1 cellular context compared by ENCODE assay signal in the genomic region with DNA sequence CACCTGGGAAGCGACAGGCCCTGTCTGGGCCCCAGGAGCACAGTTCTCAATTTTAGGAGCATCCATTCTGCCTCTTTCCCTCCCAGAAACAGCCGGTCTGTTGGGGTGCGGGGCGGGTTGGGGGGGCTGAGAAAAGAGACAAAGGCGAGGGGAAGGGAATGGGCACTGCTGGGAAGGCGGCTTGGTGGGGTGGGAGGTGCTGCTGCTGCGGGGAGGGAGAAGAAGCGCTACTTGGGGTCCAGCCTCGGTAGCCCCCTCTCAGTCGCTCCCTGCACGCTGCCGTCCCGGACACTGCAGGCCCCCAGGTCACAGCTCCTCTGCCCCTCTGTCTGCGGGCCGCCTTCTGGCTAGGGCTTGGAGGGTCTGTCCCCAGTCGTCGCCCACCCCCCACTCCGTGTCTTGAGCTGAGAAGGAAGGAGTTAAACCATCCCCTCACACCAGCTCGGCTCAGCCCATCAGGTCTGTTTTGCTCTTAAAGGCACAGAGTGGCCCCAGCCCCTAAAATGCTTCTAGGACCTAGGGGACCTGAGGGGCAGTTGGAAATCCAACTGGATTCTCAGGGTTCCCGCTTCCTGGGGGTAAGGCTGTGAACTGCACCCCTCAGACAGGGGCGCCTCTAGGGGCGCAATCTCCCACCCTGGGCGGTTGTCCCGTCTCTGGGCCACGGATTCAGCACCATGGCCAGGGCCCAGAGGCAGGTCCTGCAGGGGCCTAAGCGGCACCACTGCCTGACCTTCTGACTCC.
A peak's percentile ranks its signal among the peaks of the same experiment; 100 is the strongest.
TF ChIP-seq lines count a peak whose summit lies in the region.

No MANE protein-coding gene starts in this region.

TF ChIP-seq in K562, 482 proteins besides CTCF, POLR2A, EP300 and RAD21 (continued from another document and continues in another):
- TF ChIP-seq, protein P1, sequence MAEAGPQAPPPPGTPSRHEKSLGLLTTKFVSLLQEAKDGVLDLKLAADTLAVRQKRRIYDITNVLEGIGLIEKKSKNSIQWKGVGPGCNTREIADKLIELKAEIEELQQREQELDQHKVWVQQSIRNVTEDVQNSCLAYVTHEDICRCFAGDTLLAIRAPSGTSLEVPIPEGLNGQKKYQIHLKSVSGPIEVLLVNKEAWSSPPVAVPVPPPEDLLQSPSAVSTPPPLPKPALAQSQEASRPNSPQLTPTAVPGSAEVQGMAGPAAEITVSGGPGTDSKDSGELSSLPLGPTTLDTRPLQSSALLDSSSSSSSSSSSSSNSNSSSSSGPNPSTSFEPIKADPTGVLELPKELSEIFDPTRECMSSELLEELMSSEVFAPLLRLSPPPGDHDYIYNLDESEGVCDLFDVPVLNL (CRISPR knock-in tag; IDR thresholded peaks at IDR 0.05; ENCODE audit: low read depth) = 0 out of 2 replicates have a peak, but pooled peaks have one; percentile 58
- TF ChIP-seq WHSC1 (IDR thresholded peaks at IDR 0.05; ENCODE audit: low read length) (no peak), BCOR (IDR thresholded peaks at IDR 0.05) (no peak), ESRRB (CRISPR knock-in tag; IDR thresholded peaks at IDR 0.05; ENCODE audit: borderline replicate concordance) (no peak), FOXA3 (CRISPR knock-in tag; conservative IDR thresholded peaks at IDR 0.05 in 1 of 2, IDR thresholded peaks at IDR 0.05 in 1 of 2) (0 out of 4 replicates have a peak, but pooled peaks of 1 of the 2 experiments have one; percentile 19), THRAP3 (IDR thresholded peaks at IDR 0.05; ENCODE audit: borderline replicate concordance) (no peak), NR3C1 (CRISPR knock-in tag; IDR thresholded peaks at IDR 0.05) (0 out of 2 replicates have a peak, but pooled peaks have one; percentile 45), LCOR (CRISPR knock-in tag; IDR thresholded peaks at IDR 0.05) (peak; percentile 72; the same call in 1 of the 2 replicates), SMC3 (conservative IDR thresholded peaks at IDR 0.05; ENCODE audit: insufficient read depth, low read depth, low read length) (0 out of 2 replicates have a peak, but pooled peaks have one; percentile 15), CBX2 (IDR thresholded peaks at IDR 0.05; ENCODE audit: insufficient read depth, low read length, poor library complexity, severe bottlenecking) (no peak), GABPB1 (CRISPR knock-in tag; IDR thresholded peaks at IDR 0.05) (peak; percentile 43; the same call in 1 of the 2 replicates), PHB (CRISPR knock-in tag; IDR thresholded peaks at IDR 0.05) (no peak), ZC3H4 (CRISPR knock-in tag; IDR thresholded peaks at IDR 0.05; ENCODE audit: borderline replicate concordance) (no peak), RCOR1 (IDR thresholded peaks at IDR 0.05; ENCODE audit: borderline replicate concordance in 1 of 2, low read depth in 2 of 2, low read length in 2 of 2) (peak in 1 of 2 experiments; percentile 67; a peak in 2 of 4 replicates), FOXJ3 (CRISPR knock-in tag; IDR thresholded peaks at IDR 0.05) (no peak), CHD2 (IDR thresholded peaks at IDR 0.05; ENCODE audit: low read depth, low read length) (no peak), ZBTB7A (IDR thresholded peaks at IDR 0.05; ENCODE audit: borderline replicate concordance, control insufficient read depth, low read depth, low read length) (peak; percentile 73), TEAD1 (CRISPR knock-in tag; IDR thresholded peaks at IDR 0.05) (peak in 1 of 2 experiments; percentile 68; a peak in 1 of 4 replicates), GATA2 (CRISPR knock-in tag; IDR thresholded peaks at IDR 0.05) (no peak), EHMT2 (IDR thresholded peaks at IDR 0.05) (peak; percentile 97), SRF (CRISPR knock-in tag; IDR thresholded peaks at IDR 0.05) (0 out of 4 replicates have a peak, but pooled peaks of 1 of the 2 experiments have one; percentile 29), PURB (CRISPR knock-in tag; IDR thresholded peaks at IDR 0.05; ENCODE audit: low read depth) (no peak), SAFB (IDR thresholded peaks at IDR 0.05; ENCODE audit: borderline replicate concordance, low read depth, low read length) (no peak), ZNF717 (CRISPR knock-in tag; IDR thresholded peaks at IDR 0.05) (no peak), ZNF707 (CRISPR knock-in tag; conservative IDR thresholded peaks at IDR 0.05) (no peak), PRMT5 (CRISPR knock-in tag; IDR thresholded peaks at IDR 0.05) (peak; percentile 85), E2F3 (CRISPR knock-in tag; IDR thresholded peaks at IDR 0.05) (no peak), ZNF140 (CRISPR knock-in tag; IDR thresholded peaks at IDR 0.05) (no peak), ZNF263 (CRISPR knock-in tag; IDR thresholded peaks at IDR 0.05; ENCODE audit: borderline replicate concordance) (0 out of 2 replicates have a peak, but pooled peaks have one; percentile 39), CAMTA2 (CRISPR knock-in tag; conservative IDR thresholded peaks at IDR 0.05) (no peak), RBBP5 (IDR thresholded peaks at IDR 0.05; ENCODE audit: borderline replicate concordance, insufficient read depth, low read length, poor library complexity, severe bottlenecking) (no peak), ARHGAP35 (IDR thresholded peaks at IDR 0.05; ENCODE audit: partially characterized antibody) (no peak), ASH1L (IDR thresholded peaks at IDR 0.05; ENCODE audit: borderline replicate concordance, low read depth, partially characterized antibody) (no peak), EGR1 (conservative IDR thresholded peaks at IDR 0.05) (no peak), RB1 (IDR thresholded peaks at IDR 0.05; ENCODE audit: low read depth) (peak; percentile 37; the same call in 1 of the 2 replicates), PCBP1 (IDR thresholded peaks at IDR 0.05; ENCODE audit: low read depth, low read length, poor library complexity, severe bottlenecking) (no peak), NR2C2 (CRISPR knock-in tag; IDR thresholded peaks at IDR 0.05) (peak; percentile 41; the same call in 1 of the 2 replicates), NR2C2 (tag; IDR thresholded peaks at IDR 0.05) (no peak), XRCC3 (IDR thresholded peaks at IDR 0.05) (no peak), TAF9B (IDR thresholded peaks at IDR 0.05; ENCODE audit: partially characterized antibody) (no peak)
- TF ChIP-seq, protein P2, sequence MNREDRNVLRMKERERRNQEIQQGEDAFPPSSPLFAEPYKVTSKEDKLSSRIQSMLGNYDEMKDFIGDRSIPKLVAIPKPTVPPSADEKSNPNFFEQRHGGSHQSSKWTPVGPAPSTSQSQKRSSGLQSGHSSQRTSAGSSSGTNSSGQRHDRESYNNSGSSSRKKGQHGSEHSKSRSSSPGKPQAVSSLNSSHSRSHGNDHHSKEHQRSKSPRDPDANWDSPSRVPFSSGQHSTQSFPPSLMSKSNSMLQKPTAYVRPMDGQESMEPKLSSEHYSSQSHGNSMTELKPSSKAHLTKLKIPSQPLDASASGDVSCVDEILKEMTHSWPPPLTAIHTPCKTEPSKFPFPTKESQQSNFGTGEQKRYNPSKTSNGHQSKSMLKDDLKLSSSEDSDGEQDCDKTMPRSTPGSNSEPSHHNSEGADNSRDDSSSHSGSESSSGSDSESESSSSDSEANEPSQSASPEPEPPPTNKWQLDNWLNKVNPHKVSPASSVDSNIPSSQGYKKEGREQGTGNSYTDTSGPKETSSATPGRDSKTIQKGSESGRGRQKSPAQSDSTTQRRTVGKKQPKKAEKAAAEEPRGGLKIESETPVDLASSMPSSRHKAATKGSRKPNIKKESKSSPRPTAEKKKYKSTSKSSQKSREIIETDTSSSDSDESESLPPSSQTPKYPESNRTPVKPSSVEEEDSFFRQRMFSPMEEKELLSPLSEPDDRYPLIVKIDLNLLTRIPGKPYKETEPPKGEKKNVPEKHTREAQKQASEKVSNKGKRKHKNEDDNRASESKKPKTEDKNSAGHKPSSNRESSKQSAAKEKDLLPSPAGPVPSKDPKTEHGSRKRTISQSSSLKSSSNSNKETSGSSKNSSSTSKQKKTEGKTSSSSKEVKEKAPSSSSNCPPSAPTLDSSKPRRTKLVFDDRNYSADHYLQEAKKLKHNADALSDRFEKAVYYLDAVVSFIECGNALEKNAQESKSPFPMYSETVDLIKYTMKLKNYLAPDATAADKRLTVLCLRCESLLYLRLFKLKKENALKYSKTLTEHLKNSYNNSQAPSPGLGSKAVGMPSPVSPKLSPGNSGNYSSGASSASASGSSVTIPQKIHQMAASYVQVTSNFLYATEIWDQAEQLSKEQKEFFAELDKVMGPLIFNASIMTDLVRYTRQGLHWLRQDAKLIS (CRISPR knock-in tag; IDR thresholded peaks at IDR 0.05) = peak; percentile 36; the same call in 1 of the 2 replicates
- TF ChIP-seq, protein P3, sequence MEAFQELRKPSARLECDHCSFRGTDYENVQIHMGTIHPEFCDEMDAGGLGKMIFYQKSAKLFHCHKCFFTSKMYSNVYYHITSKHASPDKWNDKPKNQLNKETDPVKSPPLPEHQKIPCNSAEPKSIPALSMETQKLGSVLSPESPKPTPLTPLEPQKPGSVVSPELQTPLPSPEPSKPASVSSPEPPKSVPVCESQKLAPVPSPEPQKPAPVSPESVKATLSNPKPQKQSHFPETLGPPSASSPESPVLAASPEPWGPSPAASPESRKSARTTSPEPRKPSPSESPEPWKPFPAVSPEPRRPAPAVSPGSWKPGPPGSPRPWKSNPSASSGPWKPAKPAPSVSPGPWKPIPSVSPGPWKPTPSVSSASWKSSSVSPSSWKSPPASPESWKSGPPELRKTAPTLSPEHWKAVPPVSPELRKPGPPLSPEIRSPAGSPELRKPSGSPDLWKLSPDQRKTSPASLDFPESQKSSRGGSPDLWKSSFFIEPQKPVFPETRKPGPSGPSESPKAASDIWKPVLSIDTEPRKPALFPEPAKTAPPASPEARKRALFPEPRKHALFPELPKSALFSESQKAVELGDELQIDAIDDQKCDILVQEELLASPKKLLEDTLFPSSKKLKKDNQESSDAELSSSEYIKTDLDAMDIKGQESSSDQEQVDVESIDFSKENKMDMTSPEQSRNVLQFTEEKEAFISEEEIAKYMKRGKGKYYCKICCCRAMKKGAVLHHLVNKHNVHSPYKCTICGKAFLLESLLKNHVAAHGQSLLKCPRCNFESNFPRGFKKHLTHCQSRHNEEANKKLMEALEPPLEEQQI (IDR thresholded peaks at IDR 0.05) = peak; percentile 58; the same call in 1 of the 2 replicates
- TF ChIP-seq, protein P4, sequence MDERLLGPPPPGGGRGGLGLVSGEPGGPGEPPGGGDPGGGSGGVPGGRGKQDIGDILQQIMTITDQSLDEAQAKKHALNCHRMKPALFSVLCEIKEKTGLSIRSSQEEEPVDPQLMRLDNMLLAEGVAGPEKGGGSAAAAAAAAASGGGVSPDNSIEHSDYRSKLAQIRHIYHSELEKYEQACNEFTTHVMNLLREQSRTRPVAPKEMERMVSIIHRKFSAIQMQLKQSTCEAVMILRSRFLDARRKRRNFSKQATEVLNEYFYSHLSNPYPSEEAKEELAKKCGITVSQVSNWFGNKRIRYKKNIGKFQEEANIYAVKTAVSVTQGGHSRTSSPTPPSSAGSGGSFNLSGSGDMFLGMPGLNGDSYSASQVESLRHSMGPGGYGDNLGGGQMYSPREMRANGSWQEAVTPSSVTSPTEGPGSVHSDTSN (CRISPR knock-in tag; IDR thresholded peaks at IDR 0.05; ENCODE audit: low read depth) = no peak
- TF ChIP-seq, protein P4 (tag; conservative IDR thresholded peaks at IDR 0.05; ENCODE audit: low read depth) = no peak
- TF ChIP-seq, protein P5, sequence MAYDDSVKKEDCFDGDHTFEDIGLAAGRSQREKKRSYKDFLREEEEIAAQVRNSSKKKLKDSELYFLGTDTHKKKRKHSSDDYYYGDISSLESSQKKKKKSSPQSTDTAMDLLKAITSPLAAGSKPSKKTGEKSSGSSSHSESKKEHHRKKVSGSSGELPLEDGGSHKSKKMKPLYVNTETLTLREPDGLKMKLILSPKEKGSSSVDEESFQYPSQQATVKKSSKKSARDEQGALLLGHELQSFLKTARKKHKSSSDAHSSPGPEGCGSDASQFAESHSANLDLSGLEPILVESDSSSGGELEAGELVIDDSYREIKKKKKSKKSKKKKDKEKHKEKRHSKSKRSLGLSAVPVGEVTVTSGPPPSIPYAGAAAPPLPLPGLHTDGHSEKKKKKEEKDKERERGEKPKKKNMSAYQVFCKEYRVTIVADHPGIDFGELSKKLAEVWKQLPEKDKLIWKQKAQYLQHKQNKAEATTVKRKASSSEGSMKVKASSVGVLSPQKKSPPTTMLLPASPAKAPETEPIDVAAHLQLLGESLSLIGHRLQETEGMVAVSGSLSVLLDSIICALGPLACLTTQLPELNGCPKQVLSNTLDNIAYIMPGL (CRISPR knock-in tag; IDR thresholded peaks at IDR 0.05) = 0 out of 2 replicates have a peak, but pooled peaks have one; percentile 44
- TF ChIP-seq, protein P6, sequence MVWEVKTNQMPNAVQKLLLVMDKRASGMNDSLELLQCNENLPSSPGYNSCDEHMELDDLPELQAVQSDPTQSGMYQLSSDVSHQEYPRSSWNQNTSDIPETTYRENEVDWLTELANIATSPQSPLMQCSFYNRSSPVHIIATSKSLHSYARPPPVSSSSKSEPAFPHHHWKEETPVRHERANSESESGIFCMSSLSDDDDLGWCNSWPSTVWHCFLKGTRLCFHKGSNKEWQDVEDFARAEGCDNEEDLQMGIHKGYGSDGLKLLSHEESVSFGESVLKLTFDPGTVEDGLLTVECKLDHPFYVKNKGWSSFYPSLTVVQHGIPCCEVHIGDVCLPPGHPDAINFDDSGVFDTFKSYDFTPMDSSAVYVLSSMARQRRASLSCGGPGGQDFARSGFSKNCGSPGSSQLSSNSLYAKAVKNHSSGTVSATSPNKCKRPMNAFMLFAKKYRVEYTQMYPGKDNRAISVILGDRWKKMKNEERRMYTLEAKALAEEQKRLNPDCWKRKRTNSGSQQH (CRISPR knock-in tag; IDR thresholded peaks at IDR 0.05) = no peak
- TF ChIP-seq, protein P7, sequence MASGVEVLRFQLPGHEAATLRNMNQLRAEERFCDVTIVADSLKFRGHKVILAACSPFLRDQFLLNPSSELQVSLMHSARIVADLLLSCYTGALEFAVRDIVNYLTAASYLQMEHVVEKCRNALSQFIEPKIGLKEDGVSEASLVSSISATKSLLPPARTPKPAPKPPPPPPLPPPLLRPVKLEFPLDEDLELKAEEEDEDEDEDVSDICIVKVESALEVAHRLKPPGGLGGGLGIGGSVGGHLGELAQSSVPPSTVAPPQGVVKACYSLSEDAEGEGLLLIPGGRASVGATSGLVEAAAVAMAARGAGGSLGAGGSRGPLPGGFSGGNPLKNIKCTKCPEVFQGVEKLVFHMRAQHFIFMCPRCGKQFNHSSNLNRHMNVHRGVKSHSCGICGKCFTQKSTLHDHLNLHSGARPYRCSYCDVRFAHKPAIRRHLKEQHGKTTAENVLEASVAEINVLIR (CRISPR knock-in tag; IDR thresholded peaks at IDR 0.05) = no peak
- TF ChIP-seq, protein P8, sequence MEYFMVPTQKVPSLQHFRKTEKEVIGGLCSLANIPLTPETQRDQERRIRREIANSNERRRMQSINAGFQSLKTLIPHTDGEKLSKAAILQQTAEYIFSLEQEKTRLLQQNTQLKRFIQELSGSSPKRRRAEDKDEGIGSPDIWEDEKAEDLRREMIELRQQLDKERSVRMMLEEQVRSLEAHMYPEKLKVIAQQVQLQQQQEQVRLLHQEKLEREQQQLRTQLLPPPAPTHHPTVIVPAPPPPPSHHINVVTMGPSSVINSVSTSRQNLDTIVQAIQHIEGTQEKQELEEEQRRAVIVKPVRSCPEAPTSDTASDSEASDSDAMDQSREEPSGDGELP (CRISPR knock-in tag; IDR thresholded peaks at IDR 0.05; ENCODE audit: borderline replicate concordance) = peak; percentile 68
